In the genomic region with DNA sequence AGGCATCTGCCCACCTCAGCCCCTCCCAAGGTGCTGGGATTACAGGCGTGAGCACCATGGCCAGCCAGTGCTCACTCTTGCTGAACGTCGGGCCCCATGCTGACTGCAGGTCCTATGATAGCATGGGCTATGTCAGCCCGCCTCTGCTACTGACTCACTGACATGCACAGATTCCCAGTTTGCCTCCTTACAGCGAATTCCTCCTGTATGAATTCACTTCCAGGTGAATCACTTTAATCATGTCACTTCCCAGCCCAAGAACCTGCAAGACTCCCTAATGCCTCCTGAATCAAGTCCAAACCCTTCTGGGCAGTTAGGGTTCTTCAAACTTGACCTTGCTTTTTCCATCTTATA, we compare ENCODE assay signal across 1 cellular context.
TF ChIP-seq lines count a peak whose summit lies in the region.

No MANE protein-coding gene starts in this region.

TF ChIP-seq in HCT116, 20 proteins besides CTCF, POLR2A, EP300 and RAD21 (continued from another document):
- TF ChIP-seq, protein P1, sequence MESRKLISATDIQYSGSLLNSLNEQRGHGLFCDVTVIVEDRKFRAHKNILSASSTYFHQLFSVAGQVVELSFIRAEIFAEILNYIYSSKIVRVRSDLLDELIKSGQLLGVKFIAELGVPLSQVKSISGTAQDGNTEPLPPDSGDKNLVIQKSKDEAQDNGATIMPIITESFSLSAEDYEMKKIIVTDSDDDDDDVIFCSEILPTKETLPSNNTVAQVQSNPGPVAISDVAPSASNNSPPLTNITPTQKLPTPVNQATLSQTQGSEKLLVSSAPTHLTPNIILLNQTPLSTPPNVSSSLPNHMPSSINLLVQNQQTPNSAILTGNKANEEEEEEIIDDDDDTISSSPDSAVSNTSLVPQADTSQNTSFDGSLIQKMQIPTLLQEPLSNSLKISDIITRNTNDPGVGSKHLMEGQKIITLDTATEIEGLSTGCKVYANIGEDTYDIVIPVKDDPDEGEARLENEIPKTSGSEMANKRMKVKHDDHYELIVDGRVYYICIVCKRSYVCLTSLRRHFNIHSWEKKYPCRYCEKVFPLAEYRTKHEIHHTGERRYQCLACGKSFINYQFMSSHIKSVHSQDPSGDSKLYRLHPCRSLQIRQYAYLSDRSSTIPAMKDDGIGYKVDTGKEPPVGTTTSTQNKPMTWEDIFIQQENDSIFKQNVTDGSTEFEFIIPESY (IDR thresholded peaks at IDR 0.05; ENCODE audit: extremely low read depth, insufficient replicate concordance, low read length): no peak
- TF ChIP-seq TCF7L2 (IDR thresholded peaks at IDR 0.05; ENCODE audit: borderline replicate concordance, extremely low read depth, insufficient read depth, insufficient read length) (no peak), ZNF274 (IDR thresholded peaks at IDR 0.05; ENCODE audit: low read depth, low read length) (no peak), SIN3A (IDR thresholded peaks at IDR 0.05; ENCODE audit: low read depth) (no peak), CBX3 (IDR thresholded peaks at IDR 0.05; ENCODE audit: low read depth) (peak; percentile 60; the same call in 1 of the 2 replicates), JUND (IDR thresholded peaks at IDR 0.05) (peak; percentile 53; the same call in 1 of the 2 replicates), SP1 (IDR thresholded peaks at IDR 0.05; ENCODE audit: low read depth) (peak; percentile 53), EZH2 (IDR thresholded peaks at IDR 0.05) (no peak), EZH2phosphoT487 (IDR thresholded peaks at IDR 0.05; ENCODE audit: borderline replicate concordance) (no peak)
- TF ChIP-seq, protein P2, sequence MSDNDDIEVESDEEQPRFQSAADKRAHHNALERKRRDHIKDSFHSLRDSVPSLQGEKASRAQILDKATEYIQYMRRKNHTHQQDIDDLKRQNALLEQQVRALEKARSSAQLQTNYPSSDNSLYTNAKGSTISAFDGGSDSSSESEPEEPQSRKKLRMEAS (IDR thresholded peaks at IDR 0.05): peak; percentile 77
- TF ChIP-seq, protein P3, sequence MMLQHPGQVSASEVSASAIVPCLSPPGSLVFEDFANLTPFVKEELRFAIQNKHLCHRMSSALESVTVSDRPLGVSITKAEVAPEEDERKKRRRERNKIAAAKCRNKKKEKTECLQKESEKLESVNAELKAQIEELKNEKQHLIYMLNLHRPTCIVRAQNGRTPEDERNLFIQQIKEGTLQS (IDR thresholded peaks at IDR 0.05): no peak
